ENCODE assay signal across 14 cellular contexts in the genomic region with DNA sequence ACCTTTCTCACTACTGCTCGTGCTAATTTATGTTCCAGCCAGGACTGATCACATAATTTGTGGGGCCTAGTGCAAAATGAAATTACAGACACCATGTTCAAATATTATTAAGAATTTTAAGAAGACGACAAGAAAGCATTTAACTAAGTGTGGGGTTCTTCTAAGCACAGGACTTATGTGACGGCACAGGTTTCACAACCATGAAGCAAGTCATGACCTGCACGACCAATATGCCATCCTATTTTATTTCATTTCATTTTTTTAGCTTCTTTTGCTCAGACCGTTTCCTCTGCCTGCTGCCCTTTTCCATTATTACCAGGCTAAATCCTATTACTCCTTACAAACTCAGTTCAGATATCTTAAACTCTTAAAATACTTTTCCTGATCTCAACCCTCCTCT.
DNase-seq lines count a peak whose midpoint lies in the region; ATAC-seq and TF ChIP-seq lines count a peak whose summit lies in the region.
"Had no signal": no experiment of that assay in that cellular context is flagged by ENCODE, and none has a peak within 500 bp of the region (broad histone marks: within the 10 kb centered on the region; RNA-seq: fewer than 3 reads in every experiment).

No MANE protein-coding gene starts in this region.

- in situ Hi-C loops in GM13977 (cut with MboI; ENCODE audit: low pct_unique_long_range_greater_than_20kb, low sequenced_read_pairs, unreplicated experiment) = no loop called here

- H3K9me3 ChIP-seq in SK-N-SH = no peaks in the 10 kb centered on the region
- H3K9me3 ChIP-seq: BLaER1, HAP-1 had no signal

- CTCF ChIA-PET in SK-N-SH (lab: Yijun Ruan, JAX) = no interaction called here
- CTCF ChIA-PET in RWPE1 (lab: Yijun Ruan, JAX) = no interaction called here

- no peaks in the 10 kb centered on the region for H3K27me3 ChIP-seq in SK-N-SH (ENCODE audit: insufficient read depth)
- H3K27me3 ChIP-seq: BLaER1 had no signal

- no peak for DNase-seq in SK-N-SH
- DNase-seq in RWPE1 (ENCODE audit: low spot score) = peak; percentile 1
- peak; percentile 68 for DNase-seq in epithelial cell of esophagus (ENCODE audit: low read depth)
- no peak for DNase-seq in GM13977 (ENCODE audit: low spot score)
- no peak for DNase-seq in CD1c-positive myeloid dendritic cell (ENCODE audit: extremely low spot score)
- no peak for DNase-seq in cortex of kidney (lab: John Stamatoyannopoulos, UW)
- DNase-seq: 8988T; Calu3; CD8-positive, alpha-beta T cell; GM23248 had no signal

- H3K27ac ChIP-seq in SK-N-SH (ENCODE audit: low read depth in 2 of 2, low read length in 1 of 2) (no peak overlapping the region), RWPE1 (no peak overlapping the region)
- H3K27ac ChIP-seq: BLaER1, GM23248 had no signal

- ATAC-seq in SK-N-SH treated with all-trans-retinoic acid at 6 μM for 48 hours = no peak
- ATAC-seq: CD8-positive, alpha-beta T cell; HepG2 had no signal

- TF ChIP-seq EP300 in SK-N-SH (IDR thresholded peaks at IDR 0.05; ENCODE audit: borderline replicate concordance in 1 of 2, low read depth in 1 of 2, low read length in 1 of 2) = no peak

- no peaks in the 10 kb centered on the region for H3K9me2 ChIP-seq in SK-N-SH

- no peaks in the 10 kb centered on the region for H4K20me1 ChIP-seq in SK-N-SH (ENCODE audit: insufficient read depth)
- H4K20me1 ChIP-seq: BLaER1 had no signal

- no peaks in the 10 kb centered on the region; a peak in 1 of 4 replicates for H3K4me1 ChIP-seq in SK-N-SH (ENCODE audit: control insufficient read depth in 1 of 2, insufficient read depth in 2 of 2, low read depth in 1 of 2, low read length in 1 of 2)
- H3K4me1 ChIP-seq: BLaER1, HAP-1 had no signal

- peaks cover 5% of the 10 kb centered on the region for H3F3A ChIP-seq in SK-N-SH (replicated peaks; ENCODE audit: insufficient read depth)

- no peaks in the 10 kb centered on the region for H3K79me2 ChIP-seq in SK-N-SH (ENCODE audit: insufficient read depth)

- no peak for TF ChIP-seq RAD21 in SK-N-SH (IDR thresholded peaks at IDR 0.05; ENCODE audit: low read length)

- 38% methylated on average over 5 of the region's 5 CpGs for WGBS in SK-N-SH (ENCODE audit: low lambda C conversion rate)

- POLR2A ChIA-PET in SK-N-SH (lab: Yijun Ruan, JAX) = no interaction called here
- POLR2A ChIA-PET in RWPE1 (lab: Yijun Ruan, JAX; ENCODE audit: low non-redundant PET) = no interaction called here

- H3K36me3 ChIP-seq in SK-N-SH (replicated peaks in 1 of 2; ENCODE audit: control insufficient read depth in 1 of 2, insufficient read depth in 2 of 2, low read length in 1 of 2) = no peaks in the 10 kb centered on the region
- H3K36me3 ChIP-seq: BLaER1, HAP-1 had no signal

- H3K4me3 ChIP-seq in SK-N-SH (ENCODE audit: low read depth in 2 of 2, low read length in 1 of 2) = no peak overlapping the region
- H3K4me3 ChIP-seq in epithelial cell of esophagus (ENCODE audit: low read length) = no peak overlapping the region
- H3K4me3 ChIP-seq: BLaER1, GM23248, HAP-1 had no signal

- H3K4me2 ChIP-seq in SK-N-SH = no peak overlapping the region
- H3K4me2 ChIP-seq: BLaER1 had no signal

- TF ChIP-seq CTCF in SK-N-SH (IDR thresholded peaks at IDR 0.05) (no peak), RWPE1 (conservative IDR thresholded peaks at IDR 0.05; ENCODE audit: low read depth) (no peak), epithelial cell of esophagus (IDR thresholded peaks at IDR 0.05; ENCODE audit: insufficient read depth, low read depth, low read length, missing control alignments) (no peak), GM13977 (IDR thresholded peaks at IDR 0.05; ENCODE audit: extremely low read depth, insufficient read depth, missing control alignments) (no peak)

- H2AFZ ChIP-seq in SK-N-SH (ENCODE audit: low read depth) = peak overlapping the region; percentile 44; the same call in 1 of the 2 replicates
- H2AFZ ChIP-seq: GM23248 had no signal

- H3K9ac ChIP-seq in SK-N-SH = no peak overlapping the region
- H3K9ac ChIP-seq: BLaER1, GM23248 had no signal

TF ChIP-seq in SK-N-SH, 30 proteins besides CTCF, POLR2A, EP300 and RAD21:
- no peak for TF ChIP-seq POLR2AphosphoS5 (IDR thresholded peaks at IDR 0.05; ENCODE audit: low read depth, low read length)
- TF ChIP-seq FOSL2 (IDR thresholded peaks at IDR 0.05; ENCODE audit: borderline replicate concordance, low read depth) = no peak
- TF ChIP-seq SMC3 (IDR thresholded peaks at IDR 0.05; ENCODE audit: low read depth, low read length) = no peak
- no peak for TF ChIP-seq NRF1 (IDR thresholded peaks at IDR 0.05; ENCODE audit: low read depth, low read length)
- no peak for TF ChIP-seq RFX5 (IDR thresholded peaks at IDR 0.05; ENCODE audit: low read length)

TF ChIP-seq in SK-N-SH treated with all-trans-retinoic acid at 6 μM for 48 hours, 23 proteins besides CTCF, POLR2A, EP300 and RAD21:
- no peak for TF ChIP-seq TCF4 (CRISPR knock-in tag; IDR thresholded peaks at IDR 0.05; ENCODE audit: borderline replicate concordance)
- TF ChIP-seq CSDC2 (CRISPR knock-in tag; IDR thresholded peaks at IDR 0.05) = no peak
- TF ChIP-seq, protein P1, sequence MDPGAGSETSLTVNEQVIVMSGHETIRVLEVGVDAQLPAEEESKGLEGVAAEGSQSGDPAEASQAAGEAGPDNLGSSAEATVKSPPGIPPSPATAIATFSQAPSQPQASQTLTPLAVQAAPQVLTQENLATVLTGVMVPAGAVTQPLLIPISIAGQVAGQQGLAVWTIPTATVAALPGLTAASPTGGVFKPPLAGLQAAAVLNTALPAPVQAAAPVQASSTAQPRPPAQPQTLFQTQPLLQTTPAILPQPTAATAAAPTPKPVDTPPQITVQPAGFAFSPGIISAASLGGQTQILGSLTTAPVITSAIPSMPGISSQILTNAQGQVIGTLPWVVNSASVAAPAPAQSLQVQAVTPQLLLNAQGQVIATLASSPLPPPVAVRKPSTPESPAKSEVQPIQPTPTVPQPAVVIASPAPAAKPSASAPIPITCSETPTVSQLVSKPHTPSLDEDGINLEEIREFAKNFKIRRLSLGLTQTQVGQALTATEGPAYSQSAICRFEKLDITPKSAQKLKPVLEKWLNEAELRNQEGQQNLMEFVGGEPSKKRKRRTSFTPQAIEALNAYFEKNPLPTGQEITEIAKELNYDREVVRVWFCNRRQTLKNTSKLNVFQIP (CRISPR knock-in tag; IDR thresholded peaks at IDR 0.05; ENCODE audit: borderline replicate concordance, low read depth) = no peak
- no peak for TF ChIP-seq PPARA (CRISPR knock-in tag; IDR thresholded peaks at IDR 0.05; ENCODE audit: borderline replicate concordance)
- TF ChIP-seq, protein P2, sequence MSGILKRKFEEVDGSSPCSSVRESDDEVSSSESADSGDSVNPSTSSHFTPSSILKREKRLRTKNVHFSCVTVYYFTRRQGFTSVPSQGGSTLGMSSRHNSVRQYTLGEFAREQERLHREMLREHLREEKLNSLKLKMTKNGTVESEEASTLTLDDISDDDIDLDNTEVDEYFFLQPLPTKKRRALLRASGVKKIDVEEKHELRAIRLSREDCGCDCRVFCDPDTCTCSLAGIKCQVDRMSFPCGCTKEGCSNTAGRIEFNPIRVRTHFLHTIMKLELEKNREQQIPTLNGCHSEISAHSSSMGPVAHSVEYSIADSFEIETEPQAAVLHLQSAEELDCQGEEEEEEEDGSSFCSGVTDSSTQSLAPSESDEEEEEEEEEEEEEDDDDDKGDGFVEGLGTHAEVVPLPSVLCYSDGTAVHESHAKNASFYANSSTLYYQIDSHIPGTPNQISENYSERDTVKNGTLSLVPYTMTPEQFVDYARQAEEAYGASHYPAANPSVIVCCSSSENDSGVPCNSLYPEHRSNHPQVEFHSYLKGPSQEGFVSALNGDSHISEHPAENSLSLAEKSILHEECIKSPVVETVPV (CRISPR knock-in tag; IDR thresholded peaks at IDR 0.05) = no peak
- TF ChIP-seq ZFP3 (CRISPR knock-in tag; IDR thresholded peaks at IDR 0.05) = no peak

Comparison
In these comparisons a context has a peak if more than half of its experiments do, and no peak if none do; other contexts are left out.
1. DNase-seq: peak in RWPE1 (single experiment) and epithelial cell of esophagus (single experiment); none in SK-N-SH (single experiment), GM13977 (single experiment), CD1c-positive myeloid dendritic cell (single experiment) and cortex of kidney (single experiment).